In the genomic region with DNA sequence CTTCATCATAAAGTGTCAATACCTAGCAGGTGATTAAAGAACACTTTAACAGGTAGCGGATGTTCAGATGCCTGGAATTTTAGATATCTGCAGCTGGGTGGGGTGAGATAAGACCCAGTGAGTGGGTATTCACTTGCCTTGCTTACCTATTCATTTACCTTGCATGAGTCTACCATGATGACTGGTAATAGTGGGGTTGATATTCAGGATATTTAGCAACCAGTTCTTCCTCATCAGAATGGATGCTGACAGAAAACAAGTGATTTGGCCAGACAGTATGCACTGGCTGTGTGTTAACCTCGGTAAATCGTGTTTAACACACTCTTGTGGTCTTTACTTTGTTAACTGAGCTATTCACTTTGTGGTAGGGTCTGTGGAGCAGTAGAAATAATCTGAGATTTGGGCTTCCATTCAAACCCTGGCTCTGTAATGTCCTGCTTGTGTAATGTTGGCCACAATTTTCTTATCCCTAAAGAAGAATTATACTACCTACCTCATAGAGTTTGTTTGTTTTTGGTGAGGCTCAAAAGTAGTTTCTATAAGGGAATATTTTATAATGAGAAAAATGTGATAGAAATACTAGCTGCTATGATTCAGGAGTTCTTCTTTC, we compare ENCODE assay signal across 16 cellular contexts.
DNase-seq lines count a peak whose midpoint lies in the region; ATAC-seq, FAIRE-seq and TF ChIP-seq lines count a peak whose summit lies in the region.
"Had no signal": no experiment of that assay in that cellular context is flagged by ENCODE, and none has a peak within 500 bp of the region (broad histone marks: within the 10 kb centered on the region; RNA-seq: fewer than 3 reads in every experiment).

No MANE protein-coding gene starts in this region.

- ATAC-seq in natural killer cell treated with Interleukin-12 subunit alpha and Interleukin-12 subunit beta and Interleukin-15 and Interleukin-18, amount 100 ng/mL, for 72 hours: no peak
- no peak for ATAC-seq in natural killer cell
- no peak for ATAC-seq in K562
- no peak for ATAC-seq in HG03108 (IDR thresholded peaks at IDR 0.05; ENCODE audit: unreplicated experiment)
- no peak for ATAC-seq in GM18867 (IDR thresholded peaks at IDR 0.05; ENCODE audit: unreplicated experiment)

- H3K9me1 ChIP-seq in K562 (ENCODE audit: control insufficient read depth, insufficient read depth, low read length) (no peaks in the 10 kb centered on the region), keratinocyte (ENCODE audit: control insufficient read depth, extremely low read depth, insufficient read depth, low read length) (no peaks in the 10 kb centered on the region)

- peak overlapping the region; percentile 64 to 68 for H3K27ac Mint-ChIP-seq in natural killer cell treated with Interleukin-12 subunit alpha and Interleukin-12 subunit beta and Interleukin-15 and Interleukin-18, amount 100 ng/mL, for 72 hours
- H3K27ac Mint-ChIP-seq in natural killer cell: no peak overlapping the region
- H3K27ac Mint-ChIP-seq: endodermal cell; stimulated activated memory B cell treated with anti-CD40 and anti-IgM and Interleukin-4, amounts not matched to agents 10 μg/mL and 1 μg/mL and 100 μg/mL, for 72 hours had no signal

- no peaks in the 10 kb centered on the region for H3K36me3 ChIP-seq in K562 (ENCODE audit: control insufficient read depth, insufficient read depth, low read length)
- no peaks in the 10 kb centered on the region for H3K36me3 ChIP-seq in keratinocyte (ENCODE audit: control insufficient read depth in 2 of 2, extremely low read depth in 1 of 2, insufficient read depth in 2 of 2, low read length in 2 of 2)
- H3K36me3 ChIP-seq: neutrophil had no signal

- H3K4me2 ChIP-seq in K562 (ENCODE audit: insufficient read depth, low read length): no peak overlapping the region
- peak overlapping the region; percentile 35 for H3K4me2 ChIP-seq in keratinocyte (ENCODE audit: control insufficient read depth, extremely low read depth, insufficient read depth, low read depth, low read length)

- WGBS in K562 (ENCODE audit: insufficient coverage, low coverage, missing lambda C conversion rate): 4% methylated on average over 3 of the region's 3 CpGs

- H4K20me1 ChIP-seq in K562 (replicated peaks; ENCODE audit: control insufficient read depth, insufficient read depth, low read length): no peaks in the 10 kb centered on the region
- H4K20me1 ChIP-seq in keratinocyte (ENCODE audit: control insufficient read depth, extremely low read depth, insufficient read depth, low read length): no peaks in the 10 kb centered on the region

- POLR2A ChIA-PET in K562 (lab: Yijun Ruan, JAX): interaction anchor here (0.7 to 1.0 kb wide), 3 partner anchors 11 to 229 kb away, joined by 3 read pairs; no protein-coding TSS in a partner anchor

- no peak for TF ChIP-seq POLR2A in K562 (conservative IDR thresholded peaks at IDR 0.05)

- H3K9me3 Mint-ChIP-seq in natural killer cell treated with Interleukin-12 subunit alpha and Interleukin-12 subunit beta and Interleukin-15 and Interleukin-18, amount 100 ng/mL, for 72 hours: no peaks in the 10 kb centered on the region
- H3K9me3 Mint-ChIP-seq in natural killer cell: no peaks in the 10 kb centered on the region
- H3K9me3 Mint-ChIP-seq: stimulated activated memory B cell treated with anti-CD40 and anti-IgM and Interleukin-4, amounts not matched to agents 10 μg/mL and 1 μg/mL and 100 μg/mL, for 72 hours had no signal

- no peaks in the 10 kb centered on the region for H3K27me3 Mint-ChIP-seq in natural killer cell treated with Interleukin-12 subunit alpha and Interleukin-12 subunit beta and Interleukin-15 and Interleukin-18, amount 100 ng/mL, for 72 hours
- no peaks in the 10 kb centered on the region for H3K27me3 Mint-ChIP-seq in natural killer cell (ENCODE audit: low read depth in 2 of 2)
- H3K27me3 Mint-ChIP-seq: activated CD8-positive, alpha-beta memory T cell treated with anti-CD3 and anti-CD28 coated beads, Interleukin-2, amount 10 ng/mL, durations not matched to agents 7 days and 5 days; stimulated activated memory B cell treated with anti-CD40 and anti-IgM and Interleukin-4, amounts not matched to agents 10 μg/mL and 1 μg/mL and 100 μg/mL, for 72 hours had no signal

- H3K4me3 ChIP-seq in K562 (no peak overlapping the region), keratinocyte (ENCODE audit: control insufficient read depth in 2 of 3, extremely low read depth in 1 of 3, insufficient read depth in 2 of 3, low read depth in 1 of 3, low read length in 3 of 3) (no peak overlapping the region)

- H3K36me3 Mint-ChIP-seq in natural killer cell treated with Interleukin-12 subunit alpha and Interleukin-12 subunit beta and Interleukin-15 and Interleukin-18, amount 100 ng/mL, for 72 hours: no peaks in the 10 kb centered on the region
- H3K36me3 Mint-ChIP-seq in natural killer cell: no peaks in the 10 kb centered on the region
- H3K36me3 Mint-ChIP-seq: mesothelial cell of epicardium; stimulated activated memory B cell treated with anti-CD40 and anti-IgM and Interleukin-4, amounts not matched to agents 10 μg/mL and 1 μg/mL and 100 μg/mL, for 72 hours had no signal

- H3K4me1 Mint-ChIP-seq in natural killer cell treated with Interleukin-12 subunit alpha and Interleukin-12 subunit beta and Interleukin-15 and Interleukin-18, amount 100 ng/mL, for 72 hours (ENCODE audit: low read depth in 2 of 2): peaks cover 27 to 34% of the 10 kb centered on the region in 2 donors
- peaks cover 25 to 28% of the 10 kb centered on the region in 2 donors for H3K4me1 Mint-ChIP-seq in natural killer cell

- dilution Hi-C loops in keratinocyte (cut with MboI; ENCODE audit: extremely low pct_ligation_motif_present, low sequenced_read_pairs): no loop called here

- CTCF ChIA-PET in K562 (lab: Yijun Ruan, JAX; ENCODE audit: low intra/inter-chr PET ratio): interaction anchor here (0.6 kb wide), 1 partner anchor 34 kb away, joined by 3 read pairs; no protein-coding TSS in a partner anchor

- no peak overlapping the region for H3K4me3 Mint-ChIP-seq in natural killer cell treated with Interleukin-12 subunit alpha and Interleukin-12 subunit beta and Interleukin-15 and Interleukin-18, amount 100 ng/mL, for 72 hours
- no peak overlapping the region for H3K4me3 Mint-ChIP-seq in natural killer cell
- H3K4me3 Mint-ChIP-seq: activated CD8-positive, alpha-beta memory T cell treated with anti-CD3 and anti-CD28 coated beads, Interleukin-2, amount 10 ng/mL, durations not matched to agents 7 days and 5 days; endodermal cell; mesothelial cell of epicardium; stimulated activated memory B cell treated with anti-CD40 and anti-IgM and Interleukin-4, amounts not matched to agents 10 μg/mL and 1 μg/mL and 100 μg/mL, for 72 hours had no signal

- no peaks in the 10 kb centered on the region for H3K27me3 ChIP-seq in K562 (ENCODE audit: control insufficient read depth in 2 of 2, insufficient read depth in 2 of 2, low read length in 2 of 2)
- no peaks in the 10 kb centered on the region for H3K27me3 ChIP-seq in keratinocyte (ENCODE audit: control insufficient read depth, extremely low read depth, insufficient read depth, low read length)
- H3K27me3 ChIP-seq: neutrophil had no signal

- H3K79me2 ChIP-seq in K562 (ENCODE audit: control insufficient read depth, insufficient read depth, low read length): no peaks in the 10 kb centered on the region
- no peaks in the 10 kb centered on the region for H3K79me2 ChIP-seq in keratinocyte (ENCODE audit: control insufficient read depth, insufficient read depth, low read length)

- H2AFZ ChIP-seq in K562 (ENCODE audit: low read depth, low read length) (no peak overlapping the region), keratinocyte (ENCODE audit: control insufficient read depth, low read length) (peak overlapping the region; percentile 51)

- intact Hi-C loops in natural killer cell (cut with micrococcal nuclease): no loop called here
- intact Hi-C loops in K562 (cut with micrococcal nuclease): no loop called here

- TF ChIP-seq EP300 in K562 (IDR thresholded peaks at IDR 0.05; ENCODE audit: low read length): no peak

- no peak for DNase-seq in natural killer cell treated with Interleukin-12 subunit alpha and Interleukin-12 subunit beta and Interleukin-15 and Interleukin-18, amount 100 ng/mL, for 72 hours (ENCODE audit: low spot score)
- DNase-seq in natural killer cell: no peak
- DNase-seq in K562 (ENCODE audit: extremely low read depth in 1 of 4, low spot score in 3 of 4): no peak
- DNase-seq in keratinocyte (ENCODE audit: low read depth, low spot score): no peak
- DNase-seq in activated CD4-positive, CD25-positive, alpha-beta regulatory T cell treated with anti-CD3 and anti-CD28 coated beads, Interleukin-2, amount 50 U/mL, for 72 hours: no peak
- no peak for DNase-seq in GOT3 (lab: John Stamatoyannopoulos, UW)
- DNase-seq: activated CD8-positive, alpha-beta memory T cell treated with anti-CD3 and anti-CD28 coated beads, Interleukin-2, amount 10 ng/mL, durations not matched to agents 7 days and 5 days; endodermal cell; foreskin melanocyte; NCI-H1092 had no signal

- H3K27ac ChIP-seq in K562 (ENCODE audit: extremely low read depth, low read depth, low read length) (no peak overlapping the region), keratinocyte (ENCODE audit: control insufficient read depth, insufficient read depth, low read length) (peak overlapping the region; percentile 59)
- H3K27ac ChIP-seq: HL-60, neutrophil had no signal

- TF ChIP-seq CTCF in natural killer cell (IDR thresholded peaks at IDR 0.05) (no peak), K562 (IDR thresholded peaks at IDR 0.05 in 2 of 3, conservative IDR thresholded peaks at IDR 0.05 in 1 of 3; ENCODE audit: insufficient read depth in 2 of 3, low read depth in 1 of 3, low read length in 3 of 3) (no peak), keratinocyte (optimal IDR thresholded peaks at IDR 0.05 in 1 of 3, IDR thresholded peaks at IDR 0.05 in 1 of 3, conservative IDR thresholded peaks at IDR 0.05 in 1 of 3; ENCODE audit: extremely low read depth in 1 of 3, insufficient read depth in 2 of 3, low read length in 3 of 3) (no peak)

- in situ Hi-C loops in K562 (cut with MboI): no loop called here

- no peak for FAIRE-seq in K562 (lab: Jason Lieb, UNC)
- FAIRE-seq in keratinocyte (lab: Jason Lieb, UNC): peak; percentile 53

- BruUV-seq in K562 (replicated peaks; lab: Mats Ljungman, UMichigan): no TSS peak

- H3K9ac ChIP-seq in K562 (ENCODE audit: insufficient read depth in 1 of 2, low read depth in 2 of 2, low read length in 2 of 2) (no peak overlapping the region), keratinocyte (ENCODE audit: control insufficient read depth, extremely low read depth, insufficient read depth, low read length) (peak overlapping the region; percentile 22)

- TF ChIP-seq RAD21 in K562 (CRISPR knock-in tag; conservative IDR thresholded peaks at IDR 0.05 in 1 of 2, IDR thresholded peaks at IDR 0.05 in 1 of 2): no peak

- 0 out of 2 replicates have a peak, but pooled peaks cover 2% of the 10 kb centered on the region for H3K9me3 ChIP-seq in K562 (replicated peaks; ENCODE audit: control insufficient read depth, insufficient read depth, low read depth, low read length)
- H3K9me3 ChIP-seq in keratinocyte (ENCODE audit: control insufficient read depth, low read depth, low read length): peaks cover 2% of the 10 kb centered on the region
- H3K9me3 ChIP-seq: neutrophil had no signal

- H3K4me1 ChIP-seq in K562 (replicated peaks in 1 of 2; ENCODE audit: control insufficient read depth in 2 of 2, insufficient read depth in 2 of 2, low read length in 2 of 2) (peaks cover 0 to 3% of the 10 kb centered on the region in 2 experiments; a peak in 2 of 5 replicates), keratinocyte (ENCODE audit: control insufficient read depth, extremely low read depth, insufficient read depth, low read length) (peaks cover 40% of the 10 kb centered on the region)

Comparison
In these comparisons a context has a peak if more than half of its experiments do, and no peak if none do; other contexts are left out.
1. H3K27ac Mint-ChIP-seq: peak in natural killer cell treated with Interleukin-12 subunit alpha and Interleukin-12 subunit beta and Interleukin-15 and Interleukin-18, amount 100 ng/mL, for 72 hours (2 of 2); none in natural killer cell (0 of 2).